1 cellular context compared by ENCODE assay signal in the genomic region with DNA sequence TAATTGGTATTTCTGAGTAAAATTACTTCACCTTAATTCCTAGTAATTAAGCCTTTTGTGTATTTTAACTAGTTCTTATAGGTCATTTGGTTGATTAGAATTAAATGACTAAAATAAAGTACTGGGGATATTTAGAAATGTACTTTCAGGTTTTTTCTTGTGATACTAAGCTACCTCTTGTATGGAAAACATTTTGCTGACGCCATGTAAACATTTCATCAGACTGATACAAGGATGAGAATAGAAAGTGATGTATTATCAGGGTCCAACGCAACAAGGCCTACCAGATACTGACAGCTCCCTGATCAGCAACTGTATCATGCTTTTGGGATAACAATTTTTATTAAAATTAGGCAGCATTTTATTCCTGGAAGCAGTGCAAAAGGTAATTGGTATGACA.
TF ChIP-seq lines count a peak whose summit lies in the region.

No MANE protein-coding gene starts in this region.

TF ChIP-seq in A549, 52 proteins besides CTCF, POLR2A, EP300 and RAD21 (continued from another document):
- TF ChIP-seq MAFK (IDR thresholded peaks at IDR 0.05; ENCODE audit: partially characterized antibody), result peak; percentile 44
